Comparison of ENCODE assay signal across 8 cellular contexts in genomic region chr17:82022981-82023446, GRCh38. TPM values are rescaled to one million over a fixed set of nuclear protein-coding genes. Genes with fewer than 3 reads are reported as not detected.
A peak's percentile ranks its signal among the peaks of the same experiment; 100 is the strongest.
DNase-seq lines count a peak whose midpoint lies in the region; ATAC-seq and TF ChIP-seq lines count a peak whose summit lies in the region.

LRRC45 (plus strand) TSS chr17:82023305; CDS start chr17:82023644, 339 bp downstream.

- H3K27ac Mint-ChIP-seq in activated T-cell treated with anti-CD3 and anti-CD28 coated beads, Interleukin-2, amount 50 U/mL, for 24 hours, result peak within 1 kb of the TSS; percentile 87

- H3K4me3 Mint-ChIP-seq in activated T-cell treated with anti-CD3 and anti-CD28 coated beads, Interleukin-2, amount 50 U/mL, for 24 hours, result peak within 1 kb of the TSS; percentile 90

- H3K27ac ChIP-seq in KOPT-K1 (ENCODE audit: low read depth, low read length, poor library complexity, severe bottlenecking) (peak within 1 kb of the TSS; percentile 82), Peyer's patch (peak within 1 kb of the TSS; percentile 73 to 80 (median 77))

- H3K36me3 ChIP-seq in KOPT-K1 (ENCODE audit: insufficient read depth, low read length) (peaks cover 28% of the 10 kb centered on the region), Peyer's patch (peaks cover 0 to 11% (median 0%) of the 10 kb centered on the region in 3 donors), mucosa of descending colon (ENCODE audit: low read depth) (no peaks in the 10 kb centered on the region)

- intact Hi-C loops in mucosa of descending colon (cut with DNase I, micrococcal nuclease), result no loop called here

- no peaks in the 10 kb centered on the region for H3K9me3 ChIP-seq in KOPT-K1 (ENCODE audit: insufficient read depth, low read length, poor library complexity, severe bottlenecking)
- H3K9me3 ChIP-seq in Peyer's patch, result no peaks in the 10 kb centered on the region
- no peaks in the 10 kb centered on the region for H3K9me3 ChIP-seq in mucosa of descending colon

- H3K36me3 Mint-ChIP-seq in activated T-cell treated with anti-CD3 and anti-CD28 coated beads, Interleukin-2, amount 50 U/mL, for 24 hours (ENCODE audit: low read depth), result peaks cover 49% of the 10 kb centered on the region

- peaks cover 25% of the 10 kb centered on the region for H3K4me1 Mint-ChIP-seq in activated T-cell treated with anti-CD3 and anti-CD28 coated beads, Interleukin-2, amount 50 U/mL, for 24 hours (ENCODE audit: low read depth)

- TF ChIP-seq POLR2A in Peyer's patch (IDR thresholded peaks at IDR 0.05), result no peak

- DNase-seq in DMS153 (lab: John Stamatoyannopoulos, UW) (peak; percentile 99), Peyer's patch (peak; percentile 100), epithelial cell of proximal tubule (ENCODE audit: low read depth) (peak; percentile 84), mucosa of descending colon (peak; percentile 100)
- DNase-seq in activated T-cell treated with anti-CD3 and anti-CD28 coated beads, Interleukin-2, amount 50 U/mL, for 24 hours, result peak; percentile 99
- peak; percentile 99 to 100 for DNase-seq in stimulated activated CD8-positive, alpha-beta memory T cell treated with anti-CD3 and anti-CD28 coated beads, Interleukin-2, amount 100 ng/mL, for 48 hours (ENCODE audit: low read depth in 2 of 2)

- ATAC-seq in GM21825 (IDR thresholded peaks at IDR 0.05; ENCODE audit: unreplicated experiment) (peak; percentile 79), mucosa of descending colon (peak; percentile 90)

- no peaks in the 10 kb centered on the region for H3K27me3 ChIP-seq in Peyer's patch

- no peaks in the 10 kb centered on the region for H3K27me3 Mint-ChIP-seq in activated T-cell treated with anti-CD3 and anti-CD28 coated beads, Interleukin-2, amount 50 U/mL, for 24 hours

- TF ChIP-seq CTCF in Peyer's patch (IDR thresholded peaks at IDR 0.05), result no peak
- TF ChIP-seq CTCF in epithelial cell of proximal tubule (conservative IDR thresholded peaks at IDR 0.05; ENCODE audit: low read depth, low read length), result no peak
- TF ChIP-seq CTCF in mucosa of descending colon (IDR thresholded peaks at IDR 0.05), result no peak

- peak within 1 kb of the TSS; percentile 61 to 92 (median 87) for H3K4me3 ChIP-seq in Peyer's patch
- H3K4me3 ChIP-seq in epithelial cell of proximal tubule (ENCODE audit: low read depth, low read length), result peak within 1 kb of the TSS; percentile 91
- peak within 1 kb of the TSS; percentile 92 for H3K4me3 ChIP-seq in mucosa of descending colon

- H3K9me3 Mint-ChIP-seq in activated T-cell treated with anti-CD3 and anti-CD28 coated beads, Interleukin-2, amount 50 U/mL, for 24 hours, result no peaks in the 10 kb centered on the region

- H3K4me1 ChIP-seq in Peyer's patch (peaks cover 3 to 35% (median 19%) of the 10 kb centered on the region in 4 donors), mucosa of descending colon (ENCODE audit: low read depth) (peaks cover 26% of the 10 kb centered on the region)

RNA-seq across cellular contexts. Expression of gene LRRC45, which starts in this region (rescaled TPM):
- total RNA-seq in Peyer's patch (10 to 100 TPM; 15.5 to 74.3 (median 23.1) TPM), epithelial cell of proximal tubule (44.5 and 44.6 TPM in 2 replicates), mucosa of descending colon (10 to 100 TPM; 18.9 to 20.0 (median 19.8) TPM)

Comparison
In these comparisons a context has a peak if more than half of its experiments do, and no peak if none do; other contexts are left out.
1. Peak in every context shown above with its lines: DNase-seq, ATAC-seq, H3K4me3 ChIP-seq and H3K27ac ChIP-seq.